9 cellular contexts compared by ENCODE assay signal in the genomic region with DNA sequence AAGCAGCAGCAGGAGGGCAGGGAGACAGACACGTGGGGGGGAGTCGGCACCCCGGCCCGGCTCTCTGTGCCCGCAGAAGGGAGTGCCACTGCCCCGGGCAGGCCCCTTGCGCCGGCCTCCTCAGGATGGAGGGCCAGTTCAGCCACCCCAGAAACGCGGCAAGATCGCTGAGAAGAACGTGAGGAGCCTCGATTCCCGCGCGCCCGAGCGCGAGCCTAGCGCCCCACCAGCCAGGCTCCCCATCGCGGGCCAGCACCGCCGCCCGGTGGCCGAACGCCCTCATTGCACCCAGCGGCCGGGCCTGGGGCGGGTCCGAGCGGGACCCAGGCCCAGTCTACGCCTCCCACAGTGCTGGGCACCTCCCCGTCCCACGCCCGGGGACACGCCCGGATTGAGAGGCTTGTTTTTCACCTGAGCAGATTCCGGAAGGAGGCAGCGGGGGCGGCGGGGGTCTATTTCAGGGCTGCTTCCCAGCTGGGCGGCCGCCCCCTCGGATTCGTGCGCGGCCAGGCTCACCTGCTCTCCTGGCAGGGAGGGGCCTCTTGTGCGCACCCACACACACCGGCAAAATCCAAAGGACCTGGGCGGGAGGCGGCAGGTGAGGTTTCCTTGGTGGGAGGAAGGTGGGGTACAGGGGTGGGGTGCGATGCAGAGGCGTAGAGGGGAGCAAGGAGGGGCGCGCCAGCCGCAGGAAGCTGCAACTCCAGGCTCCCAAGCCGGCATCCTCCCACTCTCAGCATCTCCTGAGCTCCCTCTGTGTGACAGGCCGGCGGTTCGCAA. TPM values are rescaled to one million over a fixed set of nuclear protein-coding genes. Genes with fewer than 3 reads are reported as not detected.
DNase-seq lines count a peak whose midpoint lies in the region; ATAC-seq and TF ChIP-seq lines count a peak whose summit lies in the region.
"Had no signal": no experiment of that assay in that cellular context is flagged by ENCODE, and none has a peak within 500 bp of the region (broad histone marks: within the 10 kb centered on the region; RNA-seq: fewer than 3 reads in every experiment).

No MANE protein-coding gene starts in this region.

- peak overlapping the region in 1 of 4 donors; percentile 28 for H3K4me3 Mint-ChIP-seq in CD4-positive, CD25-positive, alpha-beta regulatory T cell

- TF ChIP-seq POLR2A in heart left ventricle (IDR thresholded peaks at IDR 0.05) = no peak

- H3K4me1 Mint-ChIP-seq in CD4-positive, CD25-positive, alpha-beta regulatory T cell = peaks cover 0 to 8% (median 2%) of the 10 kb centered on the region in 4 donors

- no peaks in the 10 kb centered on the region for H3K36me3 ChIP-seq in CD4-positive, CD25-positive, alpha-beta regulatory T cell (ENCODE audit: control insufficient read depth, insufficient read depth, low read length)
- no peaks in the 10 kb centered on the region for H3K36me3 ChIP-seq in heart left ventricle

- peaks cover 0 to 7% (median 2%) of the 10 kb centered on the region in 7 donors for H3K9me3 Mint-ChIP-seq in CD4-positive, CD25-positive, alpha-beta regulatory T cell

- peak; percentile 58 to 68 for ATAC-seq in CD4-positive, CD25-positive, alpha-beta regulatory T cell (ENCODE audit: low read depth in 2 of 2)
- ATAC-seq in heart left ventricle (peak; percentile 22 to 86 (median 75)), GM18519 (IDR thresholded peaks at IDR 0.05; ENCODE audit: low FRiP score, unreplicated experiment) (no peak), HG02840 (IDR thresholded peaks at IDR 0.05; ENCODE audit: low FRiP score, unreplicated experiment) (no peak)

- H3K27ac ChIP-seq in CD4-positive, CD25-positive, alpha-beta regulatory T cell (ENCODE audit: insufficient read depth, low read length, poor library complexity, severe bottlenecking) = no peak overlapping the region
- H3K27ac ChIP-seq in heart left ventricle = no peak overlapping the region

- no peak overlapping the region for H3K4me3 ChIP-seq in CD4-positive, CD25-positive, alpha-beta regulatory T cell (ENCODE audit: low read depth, low read length)
- H3K4me3 ChIP-seq in HFF-Myc (replicated peaks; ENCODE audit: low read depth, low read length) = no peak overlapping the region; the same call in 1 of the 2 replicates
- peak overlapping the region in 6 of 12 donors; percentile 5 to 30 (median 20) for H3K4me3 ChIP-seq in heart left ventricle
- H3K4me3 ChIP-seq in retinal pigment epithelial cell (ENCODE audit: low read length) = peak overlapping the region; percentile 9

- intact Hi-C loops in heart left ventricle (cut with DNase I) = loop anchor here (1.0 to 10.0 kb wide), 11 partner anchors 98 to 570 kb away; partner anchors contain the start of genes BAK1 (in 4 of the 10) and UQCC2 (in 1 of the 10)

- TF ChIP-seq CTCF in HFF-Myc (IDR thresholded peaks at IDR 0.05; ENCODE audit: low read depth, low read length, missing control alignments) (peak; percentile 98), heart left ventricle (IDR thresholded peaks at IDR 0.05) (peak; percentile 92 to 98 (median 96)), retinal pigment epithelial cell (conservative IDR thresholded peaks at IDR 0.05; ENCODE audit: low read depth, low read length) (peak; percentile 82)

- peak; percentile 34 to 60 (median 45) for DNase-seq in CD4-positive, CD25-positive, alpha-beta regulatory T cell
- DNase-seq in HFF-Myc (ENCODE audit: extremely low read depth, low read depth) = no peak
- DNase-seq in SK-MEL-5 (ENCODE audit: low read depth, low spot score) = peak; percentile 26
- DNase-seq in activated naive CD4-positive, alpha-beta T cell treated with anti-CD3 and anti-CD28 coated beads, Interleukin-2, amount 50 U/mL, for 16 hours = peak; percentile 77
- DNase-seq in heart left ventricle = peak in 4 of 5 donors; percentile 31 to 79 (median 48)
- DNase-seq in retinal pigment epithelial cell (ENCODE audit: low read depth) = no peak

- peaks cover 10% of the 10 kb centered on the region for H3K4me1 ChIP-seq in CD4-positive, CD25-positive, alpha-beta regulatory T cell (ENCODE audit: control insufficient read depth, insufficient read depth, low read length, poor library complexity, severe bottlenecking)
- peaks cover 0 to 11% (median 5%) of the 10 kb centered on the region in 12 donors for H3K4me1 ChIP-seq in heart left ventricle

- H3K9me3 ChIP-seq in CD4-positive, CD25-positive, alpha-beta regulatory T cell (ENCODE audit: control insufficient read depth in 2 of 2, low read length in 2 of 2) = peaks cover under 1 to 4% of the 10 kb centered on the region in 2 experiments
- H3K9me3 ChIP-seq in heart left ventricle = peaks cover 0 to 17% (median 9%) of the 10 kb centered on the region in 12 donors

- no peaks in the 10 kb centered on the region for H3K36me3 Mint-ChIP-seq in CD4-positive, CD25-positive, alpha-beta regulatory T cell

- 4 to 10% (median 7%) methylated on average over 30 to 61 of the region's 61 CpGs for WGBS in heart left ventricle, 4 donors

- H3K27me3 ChIP-seq in CD4-positive, CD25-positive, alpha-beta regulatory T cell (ENCODE audit: control insufficient read depth, insufficient read depth, low read length) = peaks cover 5% of the 10 kb centered on the region
- H3K27me3 ChIP-seq in heart left ventricle = peaks cover 12 to 62% (median 55%) of the 10 kb centered on the region in 9 donors

- in situ Hi-C loops in SK-MEL-5 (cut with HindIII; ENCODE audit: low pct_unique_long_range_greater_than_20kb, low sequenced_read_pairs) = no loop called here

- H3K27me3 Mint-ChIP-seq in CD4-positive, CD25-positive, alpha-beta regulatory T cell = peaks cover 56% of the 10 kb centered on the region

- no peak overlapping the region for H3K27ac Mint-ChIP-seq in CD4-positive, CD25-positive, alpha-beta regulatory T cell

RNA-seq across cellular contexts. Expression of gene GRM4, which starts 9.0 kb away (rescaled TPM):
- not detected for total RNA-seq in CD4-positive, CD25-positive, alpha-beta regulatory T cell
- not detected for polyA plus RNA-seq in CD4-positive, CD25-positive, alpha-beta regulatory T cell
- total RNA-seq in SK-MEL-5 (2014; rRNA removed; shearing (Covaris generic)) = not detected in 2 replicates
- not detected in 2 replicates for polyA plus RNA-seq in SK-MEL-5 (2015; cell fraction: cytosol; rRNA removed)
- polyA plus RNA-seq in SK-MEL-5 (2015; cell fraction: nucleus; rRNA removed) = not detected in 2 replicates
- under 1 TPM in 1 of 9 donors, not detected in 8; 0.20 TPM for total RNA-seq in heart left ventricle
- polyA plus RNA-seq in heart left ventricle = not detected
- total RNA-seq: T-helper 1 cell treated with Interleukin-12 subunit alpha and Interleukin-12 subunit beta and Interleukin-4 antibody, amounts not matched to agents 30 ng/mL and 1 ng/mL, for 36 hours had no signal

Comparison
In these comparisons a context has a peak if more than half of its experiments do, and no peak if none do; other contexts are left out.
1. ATAC-seq: peak in CD4-positive, CD25-positive, alpha-beta regulatory T cell (2 of 2) and heart left ventricle (4 of 4); none in GM18519 (single experiment) and HG02840 (single experiment).
2. DNase-seq: peak in CD4-positive, CD25-positive, alpha-beta regulatory T cell (3 of 3), SK-MEL-5 (single experiment), activated naive CD4-positive, alpha-beta T cell treated with anti-CD3 and anti-CD28 coated beads, Interleukin-2, amount 50 U/mL, for 16 hours (single experiment) and heart left ventricle (4 of 5); none in HFF-Myc (single experiment) and retinal pigment epithelial cell (single experiment).
3. Peak in every context shown above with its lines, with median percentiles within 50 percentile points of each other: CTCF ChIP-seq.